22 cellular contexts compared by ENCODE assay signal in the genomic region with DNA sequence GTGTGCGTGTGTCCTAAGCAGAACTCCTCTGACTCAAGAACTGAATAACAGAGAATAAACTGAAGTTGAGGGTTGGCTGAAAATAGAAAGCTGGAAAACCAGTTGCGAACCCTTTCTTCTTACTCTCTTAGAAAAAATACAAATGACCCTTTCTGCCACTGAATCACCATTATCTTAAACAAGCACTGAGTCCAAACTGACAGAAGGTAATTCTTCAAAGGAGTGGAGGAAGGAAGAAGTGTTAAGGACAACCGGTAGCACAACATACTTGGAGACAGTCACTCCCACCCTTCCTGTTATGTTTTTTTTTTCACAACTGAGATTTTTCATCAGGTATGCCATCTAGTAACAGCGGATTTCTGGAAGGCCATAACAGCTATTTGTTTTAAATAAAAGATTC.
"Had no signal": no experiment of that assay in that cellular context is flagged by ENCODE, and none has a peak within 500 bp of the region (broad histone marks: within the 10 kb centered on the region; RNA-seq: fewer than 3 reads in every experiment).

No MANE protein-coding gene starts in this region.

- DNase-seq: activated CD4-positive, alpha-beta memory T cell treated with anti-CD3 and anti-CD28 coated beads, Interleukin-2, amount 10 ng/mL, durations not matched to agents 7 days and 5 days; activated CD4-positive, alpha-beta T cell treated with anti-CD3 and anti-CD28 coated beads for 4 hours; activated CD4-positive, CD25-positive, alpha-beta regulatory T cell; activated CD8-positive, alpha-beta memory T cell treated with anti-CD3 and anti-CD28 coated beads, Interleukin-2, amount 10 ng/mL, durations not matched to agents 7 days and 5 days; activated effector memory CD4-positive, alpha-beta T cell treated with Interleukin-2 at 50 U/mL for 16 hours; activated naive CD4-positive, alpha-beta T cell treated with anti-CD3 and anti-CD28 coated beads for 36 hours; activated naive CD8-positive, alpha-beta T cell treated with anti-CD3 and anti-CD28 coated beads, Interleukin-2, amount 10 ng/mL, durations not matched to agents 7 days and 5 days; effector memory CD8-positive, alpha-beta T cell; left ventricle myocardium inferior; mesendoderm; stimulated activated CD4-positive, alpha-beta T cell treated with anti-CD3 and anti-CD28 coated beads, Interleukin-4, amount 100 ng/mL, for 24 hours; stimulated activated naive CD8-positive, alpha-beta T cell treated with anti-CD3 and anti-CD28 coated beads, Interleukin-15, amount 100 ng/mL, for 72 hours; substantia nigra; upper lobe of right lung had no signal

- H3K4me3 ChIP-seq: ascending aorta, coronary artery, left ventricle myocardium inferior, lung, skin epidermis, upper lobe of right lung had no signal

- H3K4me1 ChIP-seq: ascending aorta, left ventricle myocardium inferior, upper lobe of right lung had no signal

- H3K27ac Mint-ChIP-seq: activated CD4-positive, alpha-beta memory T cell treated with anti-CD3 and anti-CD28 coated beads, Interleukin-2, amount 10 ng/mL, durations not matched to agents 7 days and 5 days; activated CD8-positive, alpha-beta memory T cell treated with anti-CD3 and anti-CD28 coated beads, Interleukin-2, amount 10 ng/mL, durations not matched to agents 7 days and 5 days; activated naive CD4-positive, alpha-beta T cell treated with anti-CD3 and anti-CD28 coated beads for 36 hours; activated naive CD8-positive, alpha-beta T cell treated with anti-CD3 and anti-CD28 coated beads, Interleukin-2, amount 10 ng/mL, durations not matched to agents 7 days and 5 days; brain; nephron; stimulated activated effector memory CD8-positive, alpha-beta T cell treated with anti-CD3 and anti-CD28 coated beads, Interleukin-12 subunit alpha, Interleukin-12 subunit beta, amount 100 ng/mL, for 72 hours; stimulated activated naive CD8-positive, alpha-beta T cell treated with anti-CD3 and anti-CD28 coated beads, Interleukin-15, amount 100 ng/mL, for 72 hours had no signal

- H3K4me1 Mint-ChIP-seq: activated CD4-positive, alpha-beta memory T cell treated with anti-CD3 and anti-CD28 coated beads, Interleukin-2, amount 10 ng/mL, durations not matched to agents 7 days and 5 days; activated CD8-positive, alpha-beta memory T cell treated with anti-CD3 and anti-CD28 coated beads, Interleukin-2, amount 10 ng/mL, durations not matched to agents 7 days and 5 days; activated naive CD8-positive, alpha-beta T cell treated with anti-CD3 and anti-CD28 coated beads, Interleukin-2, amount 10 ng/mL, durations not matched to agents 7 days and 5 days; brain; nephron; stimulated activated effector memory CD8-positive, alpha-beta T cell treated with anti-CD3 and anti-CD28 coated beads, Interleukin-12 subunit alpha, Interleukin-12 subunit beta, amount 100 ng/mL, for 72 hours; stimulated activated naive CD8-positive, alpha-beta T cell treated with anti-CD3 and anti-CD28 coated beads, Interleukin-15, amount 100 ng/mL, for 72 hours had no signal

- H3K9me3 Mint-ChIP-seq: activated CD4-positive, alpha-beta memory T cell treated with anti-CD3 and anti-CD28 coated beads, Interleukin-2, amount 10 ng/mL, durations not matched to agents 7 days and 5 days; activated naive CD4-positive, alpha-beta T cell treated with anti-CD3 and anti-CD28 coated beads for 36 hours; activated naive CD8-positive, alpha-beta T cell treated with anti-CD3 and anti-CD28 coated beads, Interleukin-2, amount 10 ng/mL, durations not matched to agents 7 days and 5 days; brain; effector memory CD8-positive, alpha-beta T cell; nephron; stimulated activated effector memory CD8-positive, alpha-beta T cell treated with anti-CD3 and anti-CD28 coated beads, Interleukin-12 subunit alpha, Interleukin-12 subunit beta, amount 100 ng/mL, for 72 hours; stimulated activated naive CD8-positive, alpha-beta T cell treated with anti-CD3 and anti-CD28 coated beads, Interleukin-15, amount 100 ng/mL, for 72 hours had no signal

- H3K9me3 ChIP-seq: ascending aorta, left ventricle myocardium inferior, upper lobe of right lung had no signal

- ATAC-seq: activated CD8-positive, alpha-beta memory T cell treated with anti-CD3 and anti-CD28 coated beads, Interleukin-2, amount 10 ng/mL, durations not matched to agents 7 days and 5 days; effector memory CD8-positive, alpha-beta T cell; sciatic nerve; stimulated activated effector memory CD8-positive, alpha-beta T cell treated with anti-CD3 and anti-CD28 coated beads, Interleukin-12 subunit alpha, Interleukin-12 subunit beta, amount 100 ng/mL, for 72 hours; stimulated activated naive CD8-positive, alpha-beta T cell treated with anti-CD3 and anti-CD28 coated beads, Interleukin-15, amount 100 ng/mL, for 72 hours; upper lobe of right lung had no signal

- H3K27ac ChIP-seq: ascending aorta, coronary artery, left ventricle myocardium inferior, skin epidermis, upper lobe of right lung had no signal

- H3K27me3 Mint-ChIP-seq: activated CD4-positive, alpha-beta memory T cell treated with anti-CD3 and anti-CD28 coated beads, Interleukin-2, amount 10 ng/mL, durations not matched to agents 7 days and 5 days; activated CD8-positive, alpha-beta memory T cell treated with anti-CD3 and anti-CD28 coated beads, Interleukin-2, amount 10 ng/mL, durations not matched to agents 7 days and 5 days; activated naive CD8-positive, alpha-beta T cell treated with anti-CD3 and anti-CD28 coated beads, Interleukin-2, amount 10 ng/mL, durations not matched to agents 7 days and 5 days; brain; effector memory CD8-positive, alpha-beta T cell; stimulated activated naive CD8-positive, alpha-beta T cell treated with anti-CD3 and anti-CD28 coated beads, Interleukin-15, amount 100 ng/mL, for 72 hours had no signal

- H3K27me3 ChIP-seq: ascending aorta, upper lobe of right lung had no signal

- H3K4me3 Mint-ChIP-seq: activated CD4-positive, alpha-beta memory T cell treated with anti-CD3 and anti-CD28 coated beads, Interleukin-2, amount 10 ng/mL, durations not matched to agents 7 days and 5 days; activated CD8-positive, alpha-beta memory T cell treated with anti-CD3 and anti-CD28 coated beads, Interleukin-2, amount 10 ng/mL, durations not matched to agents 7 days and 5 days; activated naive CD4-positive, alpha-beta T cell treated with anti-CD3 and anti-CD28 coated beads for 36 hours; activated naive CD8-positive, alpha-beta T cell treated with anti-CD3 and anti-CD28 coated beads, Interleukin-2, amount 10 ng/mL, durations not matched to agents 7 days and 5 days; brain; effector memory CD8-positive, alpha-beta T cell; nephron; stimulated activated effector memory CD8-positive, alpha-beta T cell treated with anti-CD3 and anti-CD28 coated beads, Interleukin-12 subunit alpha, Interleukin-12 subunit beta, amount 100 ng/mL, for 72 hours; stimulated activated naive CD8-positive, alpha-beta T cell treated with anti-CD3 and anti-CD28 coated beads, Interleukin-15, amount 100 ng/mL, for 72 hours had no signal
